ENCODE assay signal across 8 cellular contexts in genomic region chr14:23093993-23094665, GRCh38.
DNase-seq lines count a peak whose midpoint lies in the region; ATAC-seq, FAIRE-seq and TF ChIP-seq lines count a peak whose summit lies in the region.

No MANE protein-coding gene starts in this region.

- H3K9ac ChIP-seq in HUES48 (ENCODE audit: low read depth, low read length), result peak overlapping the region; percentile 98

- H3K4me3 ChIP-seq in HUES48 (ENCODE audit: low read depth, low read length), result peak overlapping the region; percentile 87
- peak overlapping the region; percentile 71 for H3K4me3 ChIP-seq in effector memory CD4-positive, alpha-beta T cell (ENCODE audit: insufficient read depth, low read depth, low read length, poor library complexity, severe bottlenecking)
- peak overlapping the region; percentile 92 to 98 for H3K4me3 ChIP-seq in neutrophil (ENCODE audit: low read depth in 1 of 2, low read length in 1 of 2)

- peaks cover 3% of the 10 kb centered on the region; the same call in 1 of the 2 replicates for H3K4me1 ChIP-seq in HUES48 (ENCODE audit: control insufficient read depth, insufficient read depth, low read length)
- peaks cover 18% of the 10 kb centered on the region for H3K4me1 ChIP-seq in effector memory CD4-positive, alpha-beta T cell (ENCODE audit: control insufficient read depth, insufficient read depth, low read length, poor library complexity, severe bottlenecking)
- peaks cover 37 to 41% of the 10 kb centered on the region in 2 experiments for H3K4me1 ChIP-seq in neutrophil (ENCODE audit: control insufficient read depth in 1 of 2, insufficient read depth in 1 of 2, low read depth in 1 of 2, low read length in 1 of 2)

- no peaks in the 10 kb centered on the region for H3K27me3 ChIP-seq in HUES48 (ENCODE audit: control insufficient read depth, insufficient read depth, low read length)
- no peaks in the 10 kb centered on the region for H3K27me3 ChIP-seq in effector memory CD4-positive, alpha-beta T cell (replicated peaks; ENCODE audit: control insufficient read depth, insufficient read depth, low read length, poor library complexity, severe bottlenecking)
- no peaks in the 10 kb centered on the region for H3K27me3 ChIP-seq in neutrophil

- FAIRE-seq in D721Med (lab: Jason Lieb, UNC), result no peak

- TF ChIP-seq CTCF in D721Med (IDR thresholded peaks at IDR 0.05; ENCODE audit: insufficient read depth, missing control alignments), result peak; percentile 20
- TF ChIP-seq CTCF in neutrophil (IDR thresholded peaks at IDR 0.05), result no peak

- H3K36me3 ChIP-seq in HUES48 (ENCODE audit: control insufficient read depth, insufficient read depth, low read length), result peaks cover 67% of the 10 kb centered on the region
- peaks cover 52% of the 10 kb centered on the region for H3K36me3 ChIP-seq in effector memory CD4-positive, alpha-beta T cell (ENCODE audit: control insufficient read depth, insufficient read depth, low read length)
- peaks cover 59% of the 10 kb centered on the region for H3K36me3 ChIP-seq in neutrophil

- H3K9me3 ChIP-seq in HUES48 (ENCODE audit: control insufficient read depth, insufficient read depth, low read length), result no peaks in the 10 kb centered on the region
- H3K9me3 ChIP-seq in effector memory CD4-positive, alpha-beta T cell (ENCODE audit: control insufficient read depth, low read length), result no peaks in the 10 kb centered on the region
- no peaks in the 10 kb centered on the region for H3K9me3 ChIP-seq in neutrophil

- in situ Hi-C loops in KBM-7 (cut with MboI; ENCODE audit: low pct_unique_long_range_greater_than_20kb, low sequenced_read_pairs), result no loop called here

- DNase-seq in D721Med (ENCODE audit: insufficient read length, low spot score) (no peak), KBM-7 (no peak)
- no peak for DNase-seq in effector memory CD4-positive, alpha-beta T cell

- ATAC-seq in HG03460 (IDR thresholded peaks at IDR 0.05; ENCODE audit: unreplicated experiment) (no peak), HG03196 (IDR thresholded peaks at IDR 0.05; ENCODE audit: unreplicated experiment) (no peak), HG02678 (IDR thresholded peaks at IDR 0.05; ENCODE audit: unreplicated experiment) (no peak)

- H3K27ac ChIP-seq in HUES48 (ENCODE audit: low read depth, low read length) (peak overlapping the region; percentile 98), neutrophil (peak overlapping the region; percentile 89)
- H3K27ac ChIP-seq in effector memory CD4-positive, alpha-beta T cell (ENCODE audit: insufficient read depth, low read length, poor library complexity, severe bottlenecking), result peak overlapping the region; percentile 95
